ENCODE assay signal across 16 cellular contexts in genomic region chr12:92595663-92596062, GRCh38.
A peak's percentile ranks its signal among the peaks of the same experiment; 100 is the strongest.
DNase-seq lines count a peak whose midpoint lies in the region; ATAC-seq and FAIRE-seq lines count a peak whose summit lies in the region.
"Had no signal": no experiment of that assay in that cellular context is flagged by ENCODE, and none has a peak within 500 bp of the region (broad histone marks: within the 10 kb centered on the region; RNA-seq: fewer than 3 reads in every experiment).

No MANE protein-coding gene starts in this region.

- no peak for DNase-seq in activated naive CD4-positive, alpha-beta T cell treated with anti-CD3 and anti-CD28 coated beads, Interleukin-2, amount 50 U/mL, for 16 hours
- no peak for DNase-seq in activated CD4-positive, alpha-beta memory T cell treated with anti-CD3 and anti-CD28 coated beads for 36 hours
- DNase-seq in frontal cortex (ENCODE audit: low spot score in 2 of 2) (no peak), NCI-H2107 (lab: John Stamatoyannopoulos, UW) (no peak), inferior parietal cortex (ENCODE audit: extremely low spot score) (no peak)
- DNase-seq: activated naive CD4-positive, alpha-beta T cell treated with Interleukin-2 at 50 U/mL for 16 hours; GDM1; NCI-H1436; NCI-H2227 treated with DMSO at 0.1 percent for 48 hours; right cardiac atrium had no signal

- H3K27ac Mint-ChIP-seq in activated naive CD4-positive, alpha-beta T cell treated with anti-CD3 and anti-CD28 coated beads, Interleukin-2, amount 50 U/mL, for 24 hours = peak overlapping the region; percentile 99
- peak overlapping the region; percentile 87 for H3K27ac Mint-ChIP-seq in activated CD4-positive, alpha-beta memory T cell treated with anti-CD3 and anti-CD28 coated beads for 36 hours
- H3K27ac Mint-ChIP-seq in stimulated activated memory B cell treated with anti-CD40 and anti-IgM and Interleukin-4, amounts not matched to agents 10 μg/mL and 1 μg/mL and 100 μg/mL, for 72 hours = peak overlapping the region; percentile 88
- H3K27ac Mint-ChIP-seq: mesothelial cell of epicardium had no signal

- POLR2A ChIA-PET in activated CD4-positive, alpha-beta memory T cell treated with anti-CD3 and anti-CD28 coated beads for 36 hours (lab: Charles Lee) = no interaction called here

- peak; percentile 64 for ATAC-seq in esophagus mucosa
- ATAC-seq in stimulated activated memory B cell treated with anti-CD40 and anti-IgM and Interleukin-4, amounts not matched to agents 10 μg/mL and 1 μg/mL and 100 μg/mL, for 72 hours = no peak
- ATAC-seq: GM12878, right cardiac atrium had no signal

- H3K4me3 Mint-ChIP-seq in activated naive CD4-positive, alpha-beta T cell treated with anti-CD3 and anti-CD28 coated beads, Interleukin-2, amount 50 U/mL, for 24 hours = peak overlapping the region; percentile 45
- no peak overlapping the region for H3K4me3 Mint-ChIP-seq in activated CD4-positive, alpha-beta memory T cell treated with anti-CD3 and anti-CD28 coated beads for 36 hours
- H3K4me3 Mint-ChIP-seq in stimulated activated memory B cell treated with anti-CD40 and anti-IgM and Interleukin-4, amounts not matched to agents 10 μg/mL and 1 μg/mL and 100 μg/mL, for 72 hours = no peak overlapping the region
- H3K4me3 Mint-ChIP-seq: mesothelial cell of epicardium had no signal

- H3K36me3 Mint-ChIP-seq in activated naive CD4-positive, alpha-beta T cell treated with anti-CD3 and anti-CD28 coated beads, Interleukin-2, amount 50 U/mL, for 24 hours = peaks cover 14% of the 10 kb centered on the region
- H3K36me3 Mint-ChIP-seq in activated CD4-positive, alpha-beta memory T cell treated with anti-CD3 and anti-CD28 coated beads for 36 hours = peaks cover 28% of the 10 kb centered on the region
- peaks cover 18% of the 10 kb centered on the region for H3K36me3 Mint-ChIP-seq in stimulated activated memory B cell treated with anti-CD40 and anti-IgM and Interleukin-4, amounts not matched to agents 10 μg/mL and 1 μg/mL and 100 μg/mL, for 72 hours

- CTCF ChIA-PET in activated CD4-positive, alpha-beta memory T cell treated with anti-CD3 and anti-CD28 coated beads for 36 hours (lab: Charles Lee) = no interaction called here

- no peak for FAIRE-seq in frontal cortex (lab: Jason Lieb, UNC)
- FAIRE-seq: GM12878, HTR-8/SVneo had no signal

- peaks cover 17% of the 10 kb centered on the region for H3K9me3 Mint-ChIP-seq in activated naive CD4-positive, alpha-beta T cell treated with anti-CD3 and anti-CD28 coated beads, Interleukin-2, amount 50 U/mL, for 24 hours
- H3K9me3 Mint-ChIP-seq in activated CD4-positive, alpha-beta memory T cell treated with anti-CD3 and anti-CD28 coated beads for 36 hours = peaks cover 24% of the 10 kb centered on the region
- H3K9me3 Mint-ChIP-seq in stimulated activated memory B cell treated with anti-CD40 and anti-IgM and Interleukin-4, amounts not matched to agents 10 μg/mL and 1 μg/mL and 100 μg/mL, for 72 hours = peaks cover 21% of the 10 kb centered on the region

- intact Hi-C loops in activated CD4-positive, alpha-beta memory T cell treated with anti-CD3 and anti-CD28 coated beads for 36 hours (cut with micrococcal nuclease) = loop anchor here (2.0 to 10.0 kb wide), 3 partner anchors 333 to 1021 kb away; partner anchors contain the start of gene EEA1

- H3K27me3 Mint-ChIP-seq in activated naive CD4-positive, alpha-beta T cell treated with anti-CD3 and anti-CD28 coated beads, Interleukin-2, amount 50 U/mL, for 24 hours = no peaks in the 10 kb centered on the region
- no peaks in the 10 kb centered on the region for H3K27me3 Mint-ChIP-seq in activated CD4-positive, alpha-beta memory T cell treated with anti-CD3 and anti-CD28 coated beads for 36 hours
- no peaks in the 10 kb centered on the region for H3K27me3 Mint-ChIP-seq in stimulated activated memory B cell treated with anti-CD40 and anti-IgM and Interleukin-4, amounts not matched to agents 10 μg/mL and 1 μg/mL and 100 μg/mL, for 72 hours

- H3K4me1 Mint-ChIP-seq in activated naive CD4-positive, alpha-beta T cell treated with anti-CD3 and anti-CD28 coated beads, Interleukin-2, amount 50 U/mL, for 24 hours = peaks cover 91% of the 10 kb centered on the region
- peaks cover 73% of the 10 kb centered on the region for H3K4me1 Mint-ChIP-seq in activated CD4-positive, alpha-beta memory T cell treated with anti-CD3 and anti-CD28 coated beads for 36 hours (ENCODE audit: low read depth)
- H3K4me1 Mint-ChIP-seq in stimulated activated memory B cell treated with anti-CD40 and anti-IgM and Interleukin-4, amounts not matched to agents 10 μg/mL and 1 μg/mL and 100 μg/mL, for 72 hours = peaks cover 40% of the 10 kb centered on the region
